In genomic region chr16:57409870-57410585, GRCh38 we compare ENCODE assay signal across 16 cellular contexts. TPM values are rescaled to one million over a fixed set of nuclear protein-coding genes. Genes with fewer than 3 reads are reported as not detected.
DNase-seq lines count a peak whose midpoint lies in the region; ATAC-seq, FAIRE-seq and TF ChIP-seq lines count a peak whose summit lies in the region.
"Had no signal": no experiment of that assay in that cellular context is flagged by ENCODE, and none has a peak within 500 bp of the region (broad histone marks: within the 10 kb centered on the region; RNA-seq: fewer than 3 reads in every experiment).

No MANE protein-coding gene starts in this region.

- intact Hi-C loops in cardiac septum (cut with DNase I) = loop anchor here (5.0 to 10.0 kb wide), 2 partner anchors 33 to 325 kb away; no protein-coding TSS in a partner anchor
- intact Hi-C loops in left cardiac atrium (cut with DNase I) = loop anchor here in 1 of 2 donors (10.0 kb wide), 1 partner anchor 325 kb away; no protein-coding TSS in a partner anchor
- intact Hi-C loops in kidney (cut with DNase I) = loop anchor here (10.0 kb wide), 1 partner anchor 105 kb away; no protein-coding TSS in a partner anchor

- no peaks in the 10 kb centered on the region for H3K36me3 ChIP-seq in kidney (ENCODE audit: control insufficient read depth in 1 of 2, insufficient read depth in 2 of 2, low read length in 2 of 2)
- H3K36me3 ChIP-seq: cardiac muscle cell, pancreas, suprapubic skin had no signal

- ATAC-seq in left cardiac atrium (no peak), GM21381 (IDR thresholded peaks at IDR 0.05; ENCODE audit: unreplicated experiment) (no peak)

- H3K27ac ChIP-seq in kidney (ENCODE audit: low read depth in 2 of 2, low read length in 2 of 2) = peak overlapping the region; percentile 45 to 72
- H3K27ac ChIP-seq: cardiac muscle cell, pancreas, suprapubic skin had no signal

- H3K4me1 ChIP-seq in kidney (ENCODE audit: control insufficient read depth in 1 of 2, insufficient read depth in 1 of 2, low read depth in 1 of 2, low read length in 2 of 2) = peaks cover 0 to 2% of the 10 kb centered on the region in 2 donors
- H3K4me1 ChIP-seq: pancreas had no signal

- H3K9me3 ChIP-seq in kidney (ENCODE audit: control insufficient read depth in 1 of 2, low read length in 2 of 2) = no peaks in the 10 kb centered on the region
- H3K9me3 ChIP-seq: pancreas, suprapubic skin had no signal

- DNase-seq in cardiac septum (ENCODE audit: low spot score) (peak; percentile 71), left cardiac atrium (no peak), SK-N-DZ (ENCODE audit: low spot score) (peak; percentile 51), kidney (no peak), T-helper 9 cell (no peak), GM19238 (ENCODE audit: insufficient read length, low spot score) (no peak), foreskin fibroblast (no peak)
- DNase-seq: activated CD4-positive, alpha-beta T cell treated with anti-CD3 and anti-CD28 coated beads, Interleukin-2, amount 10 ng/mL, durations not matched to agents 7 days and 5 days; activated gamma-delta T cell treated with Interleukin-2 at 50 U/mL for 16 hours; KG1 had no signal

- no peak overlapping the region for H3K9ac ChIP-seq in kidney (ENCODE audit: low read length in 2 of 2)

- no peak for TF ChIP-seq CTCF in kidney (IDR thresholded peaks at IDR 0.05; ENCODE audit: borderline replicate concordance, extremely low read depth, insufficient read depth)
- TF ChIP-seq CTCF in foreskin fibroblast (IDR thresholded peaks at IDR 0.05; ENCODE audit: low read depth, low read length) = no peak

- H3K4me3 ChIP-seq in kidney (ENCODE audit: low read length in 2 of 2) (no peak overlapping the region), foreskin fibroblast (ENCODE audit: low read depth in 1 of 2, low read length in 2 of 2) (no peak overlapping the region)
- H3K4me3 ChIP-seq: cardiac muscle cell, pancreas, suprapubic skin had no signal

- no peak for FAIRE-seq in kidney (lab: Jason Lieb, UNC)
- FAIRE-seq: H54, pancreas had no signal

RNA-seq across cellular contexts. Expression of gene CCL17, which starts 5.5 kb away (rescaled TPM):
- total RNA-seq in cardiac septum (not detected), left cardiac atrium (not detected), kidney (1.5 TPM)
- polyA plus RNA-seq in SK-N-DZ (2014; cell fraction: cytosol; rRNA removed) = not detected in 2 replicates
- polyA plus RNA-seq in SK-N-DZ (2014; cell fraction: nucleus; rRNA removed) = not detected in 2 replicates
- polyA plus RNA-seq in kidney (ENCODE audit: insufficient read depth, low read depth, low replicate concordance) = not detected
- total RNA-seq: cardiac muscle cell, kidney epithelial cell had no signal
- polyA plus RNA-seq: cardiac muscle cell, pancreas had no signal

RNA-seq across cellular contexts. Expression of gene CIAPIN1, which starts 37.2 kb away (rescaled TPM):
- 60.1 TPM for total RNA-seq in cardiac septum
- 10 to 100 TPM; 36.5 to 77.0 TPM for total RNA-seq in left cardiac atrium
- polyA plus RNA-seq in SK-N-DZ (2014; cell fraction: cytosol; rRNA removed) = 112 and 130 TPM in 2 replicates
- polyA plus RNA-seq in SK-N-DZ (2014; cell fraction: nucleus; rRNA removed) = 71.4 and 74.6 TPM in 2 replicates
- total RNA-seq in kidney = 53.6 TPM
- polyA plus RNA-seq in kidney (ENCODE audit: insufficient read depth, low read depth, low replicate concordance) = 56.3 TPM

RNA-seq across cellular contexts. Expression of gene COQ9, which starts 37.3 kb away (rescaled TPM):
- total RNA-seq in cardiac septum = 156 TPM
- 100 to 1,000 TPM in 1 of 2 donors, 10 to 100 TPM in 1; 98.9 to 128 TPM for total RNA-seq in left cardiac atrium
- polyA plus RNA-seq in SK-N-DZ (2014; cell fraction: cytosol; rRNA removed) = 96.0 and 101 TPM in 2 replicates
- 203 and 222 TPM in 2 replicates for polyA plus RNA-seq in SK-N-DZ (2014; cell fraction: nucleus; rRNA removed)
- total RNA-seq in kidney = 78.0 TPM
- polyA plus RNA-seq in kidney (ENCODE audit: insufficient read depth, low read depth, low replicate concordance) = 200 TPM

RNA-seq across cellular contexts. Expression of gene CX3CL1, which starts 37.7 kb away (rescaled TPM):
- total RNA-seq in cardiac septum (8.7 TPM), left cardiac atrium (10 to 100 TPM; 13.7 to 23.2 TPM), kidney (46.4 TPM)
- 0.61 and 1.1 TPM in 2 replicates for polyA plus RNA-seq in SK-N-DZ (2014; cell fraction: cytosol; rRNA removed)
- 0.25 and 0.38 TPM in 2 replicates for polyA plus RNA-seq in SK-N-DZ (2014; cell fraction: nucleus; rRNA removed)
- 39.1 TPM for polyA plus RNA-seq in kidney (ENCODE audit: insufficient read depth, low read depth, low replicate concordance)
- total RNA-seq: activated CD4-positive, alpha-beta T cell treated with anti-CD3 and anti-CD28 coated beads, Interleukin-2, amount 10 ng/mL, durations not matched to agents 7 days and 5 days had no signal

RNA-seq across cellular contexts. Expression of gene CCL22, which starts 51.4 kb away (rescaled TPM):
- not detected for total RNA-seq in cardiac septum
- total RNA-seq in left cardiac atrium = under 1 TPM; 0.06 to 0.10 TPM
- polyA plus RNA-seq in SK-N-DZ (2014; cell fraction: cytosol; rRNA removed) = not detected in 2 replicates
- polyA plus RNA-seq in SK-N-DZ (2014; cell fraction: nucleus; rRNA removed) = not detected in 2 replicates
- 1.3 TPM for total RNA-seq in kidney
- polyA plus RNA-seq in kidney (ENCODE audit: insufficient read depth, low read depth, low replicate concordance) = not detected
- total RNA-seq: kidney epithelial cell had no signal

Comparison
In these comparisons a context has a peak if more than half of its experiments do, and no peak if none do; other contexts are left out.
1. DNase-seq: peak in cardiac septum (single experiment) and SK-N-DZ (single experiment); none in left cardiac atrium (single experiment), kidney (single experiment), T-helper 9 cell (single experiment), GM19238 (single experiment) and foreskin fibroblast (0 of 2).